In the genomic region with DNA sequence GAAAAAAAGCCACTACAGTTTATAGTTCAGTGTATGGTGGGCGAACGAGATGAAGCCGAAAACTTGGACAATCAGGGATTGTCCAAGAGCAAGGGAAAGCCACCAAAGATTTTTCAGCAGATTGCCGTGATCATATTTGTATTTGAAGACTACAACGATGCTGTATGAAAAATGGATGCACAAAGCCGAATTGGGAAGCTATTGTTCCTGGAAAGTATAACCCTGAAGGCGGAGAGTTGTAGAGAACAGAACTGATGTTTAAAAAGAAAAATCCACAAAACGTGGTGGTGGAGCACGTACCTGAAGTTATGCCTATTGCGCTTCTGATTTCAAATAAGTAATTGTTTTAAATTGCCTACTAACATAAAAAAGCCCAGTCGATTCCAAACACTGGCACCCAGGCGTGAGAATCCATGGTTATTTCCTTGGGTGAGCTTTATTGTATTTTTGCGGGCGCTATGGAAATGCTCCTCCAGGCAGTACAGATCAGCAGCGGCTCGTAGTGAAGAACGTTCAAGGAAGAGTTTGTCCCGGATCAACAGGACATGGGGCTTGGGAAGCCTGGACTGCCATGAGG, we compare ENCODE assay signal across 9 cellular contexts. TPM values are rescaled to one million over a fixed set of nuclear protein-coding genes. Genes with fewer than 3 reads are reported as not detected.
DNase-seq lines count a peak whose midpoint lies in the region; ATAC-seq and TF ChIP-seq lines count a peak whose summit lies in the region.
"Had no signal": no experiment of that assay in that cellular context is flagged by ENCODE, and none has a peak within 500 bp of the region (broad histone marks: within the 10 kb centered on the region; RNA-seq: fewer than 3 reads in every experiment).

No MANE protein-coding gene starts in this region.

- peak overlapping the region; percentile 98 for H3K27ac ChIP-seq in rectal smooth muscle tissue (ENCODE audit: low read depth, low read length)

- H3K4me1 Mint-ChIP-seq in CD14-positive monocyte (peaks cover 15% of the 10 kb centered on the region), nephron progenitor cell (peaks cover 7% of the 10 kb centered on the region)

- no peaks in the 10 kb centered on the region for H3K36me3 ChIP-seq in rectal smooth muscle tissue (ENCODE audit: control insufficient read depth, insufficient read depth, low read length)

- H3K4me3 Mint-ChIP-seq in CD14-positive monocyte (no peak overlapping the region), nephron progenitor cell (no peak overlapping the region)
- H3K4me3 Mint-ChIP-seq: central memory CD8-positive, alpha-beta T cell had no signal

- peaks cover 24% of the 10 kb centered on the region for H3K4me1 ChIP-seq in rectal smooth muscle tissue (ENCODE audit: control insufficient read depth, insufficient read depth, low read length)

- H3K27me3 Mint-ChIP-seq in CD14-positive monocyte (ENCODE audit: low read depth in 3 of 3) (peaks cover 0 to 2% (median 0%) of the 10 kb centered on the region in 3 donors), nephron progenitor cell (ENCODE audit: low read depth, poor library complexity) (no peaks in the 10 kb centered on the region)
- H3K27me3 Mint-ChIP-seq: central memory CD8-positive, alpha-beta T cell had no signal

- TF ChIP-seq CTCF in epithelial cell of esophagus (IDR thresholded peaks at IDR 0.05; ENCODE audit: insufficient read depth, low read depth, low read length, missing control alignments) (no peak), CD14-positive monocyte (IDR thresholded peaks at IDR 0.05) (no peak), nephron progenitor cell (IDR thresholded peaks at IDR 0.05) (no peak)

- no peaks in the 10 kb centered on the region for H3K27me3 ChIP-seq in rectal smooth muscle tissue (ENCODE audit: control insufficient read depth, insufficient read depth, low read length)

- H3K4me3 ChIP-seq in GM08714 (ENCODE audit: low read length), result peak overlapping the region; percentile 91
- H3K4me3 ChIP-seq in epithelial cell of esophagus (ENCODE audit: low read length), result peak overlapping the region; percentile 97
- peak overlapping the region; percentile 97 for H3K4me3 ChIP-seq in rectal smooth muscle tissue (ENCODE audit: low read length)

- H3K9me3 Mint-ChIP-seq in CD14-positive monocyte (no peaks in the 10 kb centered on the region), nephron progenitor cell (no peaks in the 10 kb centered on the region)
- H3K9me3 Mint-ChIP-seq: central memory CD8-positive, alpha-beta T cell had no signal

- H3K9ac ChIP-seq in rectal smooth muscle tissue (ENCODE audit: low read length), result peak overlapping the region; percentile 96

- intact Hi-C loops in CD14-positive monocyte (cut with micrococcal nuclease), result loop anchor here (5.0 to 10.0 kb wide), 5 partner anchors 492 to 1495 kb away; a partner anchor contains a TSS

- no peak for ATAC-seq in HG02678 (IDR thresholded peaks at IDR 0.05; ENCODE audit: unreplicated experiment)

- DNase-seq in NCI-H146 (lab: John Stamatoyannopoulos, UW) (peak; percentile 38), epithelial cell of esophagus (ENCODE audit: low read depth) (no peak), cerebellar cortex (ENCODE audit: low spot score) (no peak), CD14-positive monocyte (ENCODE audit: low spot score) (no peak), nephron progenitor cell (no peak)

- no peak overlapping the region for H3K27ac Mint-ChIP-seq in CD14-positive monocyte
- H3K27ac Mint-ChIP-seq in nephron progenitor cell, result no peak overlapping the region

- H3K36me3 Mint-ChIP-seq in CD14-positive monocyte (peaks cover 3 to 4% of the 10 kb centered on the region in 2 donors), nephron progenitor cell (ENCODE audit: low read depth) (peaks cover 19% of the 10 kb centered on the region)

RNA-seq across cellular contexts. Expression of a gene that starts 0.8 kb away (rescaled TPM):
- polyA plus RNA-seq in CD14-positive monocyte, result 10 to 100 TPM; 39.8 to 47.8 TPM
